8 cellular contexts compared by ENCODE assay signal in the genomic region with DNA sequence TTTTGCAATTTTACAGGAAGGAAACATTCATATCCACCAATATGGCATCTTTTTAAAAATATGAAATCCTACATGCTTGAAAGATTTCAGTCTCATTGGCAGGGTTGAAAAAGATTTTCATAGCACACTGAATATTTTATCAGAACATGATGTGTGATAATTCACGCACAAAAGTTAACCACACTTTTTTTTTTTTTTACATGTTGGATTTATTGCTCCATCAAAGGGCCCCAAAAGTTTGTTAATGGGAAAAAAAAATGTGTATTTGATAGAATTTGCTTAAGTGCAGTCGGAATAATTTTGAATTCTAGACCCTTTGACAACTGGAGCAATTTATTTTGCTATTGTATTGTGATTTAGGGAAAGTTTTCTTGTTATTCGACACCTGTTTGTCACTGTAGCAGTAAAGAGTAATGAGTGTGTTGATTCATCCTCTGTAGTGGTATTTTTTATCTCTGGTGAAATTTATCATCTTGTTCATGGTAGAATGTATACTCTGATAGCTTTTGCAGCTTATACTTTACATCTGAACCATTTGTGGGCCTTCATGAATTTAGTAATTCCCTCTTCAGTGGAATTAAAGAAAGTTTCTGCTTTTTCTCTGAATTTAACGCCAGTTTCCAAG. TPM values are rescaled to one million over a fixed set of nuclear protein-coding genes. Genes with fewer than 3 reads are reported as not detected.
DNase-seq lines count a peak whose midpoint lies in the region; ATAC-seq and TF ChIP-seq lines count a peak whose summit lies in the region.

No MANE protein-coding gene starts in this region.

- ATAC-seq in GM18867 (IDR thresholded peaks at IDR 0.05; ENCODE audit: unreplicated experiment) (no peak), omental fat pad (ENCODE audit: low FRiP score) (no peak)

- DNase-seq in CD4-positive, alpha-beta memory T cell, result no peak
- no peak for DNase-seq in NT2/D1 (ENCODE audit: low read depth, low spot score)
- DNase-seq in effector memory CD4-positive, alpha-beta T cell, result no peak
- DNase-seq in neuronal stem cell (ENCODE audit: low spot score), result no peak
- no peak for DNase-seq in AG08396 (ENCODE audit: low spot score)
- DNase-seq in COR-L47 (lab: John Stamatoyannopoulos, UW), result no peak
- no peak for DNase-seq in omental fat pad (ENCODE audit: low spot score)

- H3K36me3 ChIP-seq in CD4-positive, alpha-beta memory T cell (ENCODE audit: insufficient read depth, low read length), result no peaks in the 10 kb centered on the region
- H3K36me3 ChIP-seq in NT2/D1 (ENCODE audit: insufficient read depth, insufficient read length, low read length), result peaks cover 2% of the 10 kb centered on the region
- H3K36me3 ChIP-seq in effector memory CD4-positive, alpha-beta T cell (ENCODE audit: control insufficient read depth, insufficient read depth, low read length), result no peaks in the 10 kb centered on the region
- H3K36me3 ChIP-seq in neuronal stem cell (replicated peaks in 1 of 2; ENCODE audit: control insufficient read depth in 2 of 2, insufficient read depth in 2 of 2, low read length in 2 of 2), result no peaks in the 10 kb centered on the region

- H3K4ac ChIP-seq in neuronal stem cell (ENCODE audit: low read length), result no peak overlapping the region

- H2BK5ac ChIP-seq in neuronal stem cell (ENCODE audit: low read length), result no peak overlapping the region

- WGBS in neuronal stem cell (ENCODE audit: extremely low coverage in 2 of 2, insufficient read length in 2 of 2, insufficient replicate concordance in 1 of 2), 2 donors, result no CpG with 5 or more reads among the region's 4 CpGs

- no peak for TF ChIP-seq CTCF in omental fat pad (IDR thresholded peaks at IDR 0.05)

- peaks cover 7% of the 10 kb centered on the region for H3K4me1 ChIP-seq in CD4-positive, alpha-beta memory T cell (ENCODE audit: insufficient read depth, low read length)
- H3K4me1 ChIP-seq in NT2/D1 (ENCODE audit: insufficient read depth, insufficient read length), result peaks cover 2% of the 10 kb centered on the region
- no peaks in the 10 kb centered on the region for H3K4me1 ChIP-seq in effector memory CD4-positive, alpha-beta T cell (ENCODE audit: control insufficient read depth, insufficient read depth, low read length, poor library complexity, severe bottlenecking)
- H3K4me1 ChIP-seq in neuronal stem cell (ENCODE audit: control insufficient read depth in 2 of 2, insufficient read depth in 1 of 2, low read depth in 1 of 2, low read length in 2 of 2), result peaks cover 5 to 7% of the 10 kb centered on the region in 2 donors

- POLR2A ChIA-PET in CD4-positive, alpha-beta memory T cell (lab: Charles Lee; ENCODE audit: partially characterized antibody), result no interaction called here

- H3K9ac ChIP-seq in NT2/D1 (ENCODE audit: insufficient read length, low read depth) (peak overlapping the region; percentile 77), neuronal stem cell (ENCODE audit: low read depth, low read length, poor library complexity) (no peak overlapping the region)

- H3K36me3 Mint-ChIP-seq in CD4-positive, alpha-beta memory T cell, result no peaks in the 10 kb centered on the region

- no peak overlapping the region for H4K91ac ChIP-seq in neuronal stem cell (ENCODE audit: low read depth, low read length, poor library complexity)

- CTCF ChIA-PET in CD4-positive, alpha-beta memory T cell (lab: Charles Lee; ENCODE audit: partially characterized antibody), result no interaction called here

- no peak overlapping the region for H2BK12ac ChIP-seq in neuronal stem cell (ENCODE audit: low read length)

- no peak overlapping the region for H2AK5ac ChIP-seq in neuronal stem cell (ENCODE audit: low read depth, low read length)

- no peaks in the 10 kb centered on the region for H3K9me3 Mint-ChIP-seq in CD4-positive, alpha-beta memory T cell

- H3K27me3 Mint-ChIP-seq in CD4-positive, alpha-beta memory T cell, result peaks cover 6 to 7% of the 10 kb centered on the region in 2 donors

- no peak overlapping the region for H4K8ac ChIP-seq in neuronal stem cell (ENCODE audit: low read depth, low read length)

- no peaks in the 10 kb centered on the region for H3K79me1 ChIP-seq in neuronal stem cell (ENCODE audit: low read depth, low read length)

- peak overlapping the region in 2 of 7 donors; percentile 29 to 38 for H3K27ac Mint-ChIP-seq in CD4-positive, alpha-beta memory T cell

- no peak overlapping the region for H3K27ac ChIP-seq in CD4-positive, alpha-beta memory T cell (ENCODE audit: low read depth, low read length)
- H3K27ac ChIP-seq in effector memory CD4-positive, alpha-beta T cell (ENCODE audit: insufficient read depth, low read length, poor library complexity, severe bottlenecking), result no peak overlapping the region
- H3K27ac ChIP-seq in neuronal stem cell (replicated peaks; ENCODE audit: low read length), result no peak overlapping the region

- no peak overlapping the region for H3K18ac ChIP-seq in neuronal stem cell (ENCODE audit: low read length)

- no peak overlapping the region for H3K14ac ChIP-seq in neuronal stem cell (ENCODE audit: low read length)

- H2AFZ ChIP-seq in neuronal stem cell (ENCODE audit: low read length), result peak overlapping the region; percentile 93

- peak overlapping the region; percentile 36 to 78 (median 68) for H3K4me3 Mint-ChIP-seq in CD4-positive, alpha-beta memory T cell

- H3K23ac ChIP-seq in neuronal stem cell (ENCODE audit: low read depth, low read length, poor library complexity), result no peak overlapping the region

- peaks cover 5 to 19% (median 12%) of the 10 kb centered on the region in 4 donors for H3K4me1 Mint-ChIP-seq in CD4-positive, alpha-beta memory T cell

- H2BK120ac ChIP-seq in neuronal stem cell (ENCODE audit: low read depth, low read length), result no peak overlapping the region

- H3K4me2 ChIP-seq in neuronal stem cell (ENCODE audit: insufficient read depth, low read length, poor library complexity, severe bottlenecking), result peak overlapping the region; percentile 73

- H3K27me3 ChIP-seq in CD4-positive, alpha-beta memory T cell (ENCODE audit: insufficient read depth, low read length), result peaks cover 11% of the 10 kb centered on the region
- H3K27me3 ChIP-seq in NT2/D1 (ENCODE audit: insufficient read depth, insufficient read length), result peaks cover 3% of the 10 kb centered on the region
- H3K27me3 ChIP-seq in effector memory CD4-positive, alpha-beta T cell (replicated peaks; ENCODE audit: control insufficient read depth, insufficient read depth, low read length, poor library complexity, severe bottlenecking), result no peaks in the 10 kb centered on the region
- peaks cover 0 to 6% (median 0%) of the 10 kb centered on the region in 3 experiments for H3K27me3 ChIP-seq in neuronal stem cell (ENCODE audit: control insufficient read depth in 3 of 3, insufficient read depth in 3 of 3, low read depth in 1 of 3, low read length in 3 of 3)

- H2BK15ac ChIP-seq in neuronal stem cell (ENCODE audit: low read length), result no peak overlapping the region

- intact Hi-C loops in CD4-positive, alpha-beta memory T cell (cut with micrococcal nuclease), result loop anchor here (10.0 kb wide), 1 partner anchor 189 kb away; a partner anchor contains a TSS

- no peaks in the 10 kb centered on the region for H3K9me3 ChIP-seq in CD4-positive, alpha-beta memory T cell (ENCODE audit: control insufficient read depth in 1 of 2, low read length in 2 of 2)
- no peaks in the 10 kb centered on the region for H3K9me3 ChIP-seq in NT2/D1 (ENCODE audit: insufficient read depth, low read length)
- no peaks in the 10 kb centered on the region for H3K9me3 ChIP-seq in effector memory CD4-positive, alpha-beta T cell (ENCODE audit: control insufficient read depth, low read length)
- H3K9me3 ChIP-seq in neuronal stem cell (replicated peaks in 1 of 2; ENCODE audit: control insufficient read depth in 2 of 2, insufficient read depth in 1 of 2, low read depth in 1 of 2, low read length in 2 of 2), result peaks cover 0 to 11% of the 10 kb centered on the region in 2 donors

- no peak overlapping the region for H3K4me3 ChIP-seq in CD4-positive, alpha-beta memory T cell (ENCODE audit: low read length in 2 of 2)
- H3K4me3 ChIP-seq in NT2/D1 (ENCODE audit: insufficient read length, low read depth) (peak overlapping the region; percentile 58), neuronal stem cell (ENCODE audit: low read length in 2 of 2) (peak overlapping the region in 1 of 2 donors; percentile 61)
- H3K4me3 ChIP-seq in effector memory CD4-positive, alpha-beta T cell (ENCODE audit: insufficient read depth, low read depth, low read length, poor library complexity, severe bottlenecking), result peak overlapping the region; percentile 7

RNA-seq across cellular contexts. Expression of a gene that starts 1.1 kb away (rescaled TPM):
- total RNA-seq in CD4-positive, alpha-beta memory T cell, result under 1 TPM; 0.22 to 0.23 TPM
- polyA plus RNA-seq in CD4-positive, alpha-beta memory T cell, result not detected
- polyA plus RNA-seq in neuronal stem cell (2013, experiment 1 of 2), result 17.5 TPM
- 17.5 TPM for polyA plus RNA-seq in neuronal stem cell (2013, experiment 2 of 2)
- total RNA-seq in omental fat pad, result 10 to 100 TPM; 33.2 to 88.0 (median 43.5) TPM

Comparison
In these comparisons a context has a peak if more than half of its experiments do, and no peak if none do; other contexts are left out.
1. H3K4me3 ChIP-seq: peak in NT2/D1 (single experiment) and effector memory CD4-positive, alpha-beta T cell (single experiment); none in CD4-positive, alpha-beta memory T cell (0 of 2).
2. RNA of a gene that starts 1.1 kb away (total RNA-seq): 33.2 to 88.0 TPM in omental fat pad; 0.22 to 0.23 TPM in CD4-positive, alpha-beta memory T cell; every median in the first group is over 10 times any median in the second.